8 cellular contexts compared by ENCODE assay signal in genomic region chr7:115910541-115911164, GRCh38.
DNase-seq lines count a peak whose midpoint lies in the region; ATAC-seq and TF ChIP-seq lines count a peak whose summit lies in the region.

No MANE protein-coding gene starts in this region.

- H3K36me3 ChIP-seq in OCI-LY3 (replicated peaks; ENCODE audit: low read depth, low read length) (no peaks in the 10 kb centered on the region), prostate gland (no peaks in the 10 kb centered on the region)

- 2% methylated on average over 5 of the region's 5 CpGs for WGBS in prostate gland

- no peaks in the 10 kb centered on the region for H4K20me1 ChIP-seq in OCI-LY3 (ENCODE audit: insufficient read depth, low read length)

- ATAC-seq in HG03558 (IDR thresholded peaks at IDR 0.05; ENCODE audit: extremely low read depth, unreplicated experiment) (peak; percentile 75), HG03097 (IDR thresholded peaks at IDR 0.05; ENCODE audit: low FRiP score, unreplicated experiment) (no peak), GM19452 (IDR thresholded peaks at IDR 0.05; ENCODE audit: unreplicated experiment) (no peak)

- H3K9me3 ChIP-seq in OCI-LY3 (ENCODE audit: insufficient read depth, low read length), result no peaks in the 10 kb centered on the region
- no peaks in the 10 kb centered on the region for H3K9me3 ChIP-seq in prostate gland

- H3K27me3 ChIP-seq in OCI-LY3 (ENCODE audit: low read depth, low read length), result no peaks in the 10 kb centered on the region
- H3K27me3 ChIP-seq in prostate gland (replicated peaks; ENCODE audit: insufficient read depth), result no peaks in the 10 kb centered on the region

- in situ Hi-C loops in ACHN (cut with HindIII; ENCODE audit: low pct_ligation_motif_present, low pct_unique_long_range_greater_than_20kb, low sequenced_read_pairs), result no loop called here

- H3K27ac ChIP-seq in OCI-LY3 (ENCODE audit: low read length) (no peak overlapping the region), prostate gland (no peak overlapping the region)

- DNase-seq in ACHN (peak; percentile 72), epithelial cell of proximal tubule (ENCODE audit: low read depth) (peak; percentile 25), prostate gland (ENCODE audit: low spot score) (no peak)

- intact Hi-C loops in prostate gland (cut with DNase I), result no loop called here

- H3K4me3 ChIP-seq in OCI-LY3 (ENCODE audit: low read length) (no peak overlapping the region), epithelial cell of proximal tubule (ENCODE audit: low read depth, low read length) (no peak overlapping the region), prostate gland (no peak overlapping the region)

- peak; percentile 30; the same call in 1 of the 2 replicates for TF ChIP-seq CTCF in GM12874 (IDR thresholded peaks at IDR 0.05; ENCODE audit: insufficient read depth, low read depth, low read length)
- peak; percentile 82 for TF ChIP-seq CTCF in OCI-LY3 (IDR thresholded peaks at IDR 0.05; ENCODE audit: low read depth, low read length)
- peak; percentile 68 for TF ChIP-seq CTCF in epithelial cell of proximal tubule (conservative IDR thresholded peaks at IDR 0.05; ENCODE audit: low read depth, low read length)
- TF ChIP-seq CTCF in prostate gland (IDR thresholded peaks at IDR 0.05), result peak in 3 of 4 experiments; percentile 36 to 53 (median 53)

- no peak for TF ChIP-seq POLR2A in prostate gland (IDR thresholded peaks at IDR 0.05)

- peak overlapping the region; percentile 30; the same call in 1 of the 2 replicates for H3K4me2 ChIP-seq in OCI-LY3 (ENCODE audit: low read length)

- no peak overlapping the region for H2AFZ ChIP-seq in OCI-LY3 (ENCODE audit: low read depth, low read length)

- H3K4me1 ChIP-seq in OCI-LY3 (ENCODE audit: low read length), result peaks cover 13% of the 10 kb centered on the region
- no peaks in the 10 kb centered on the region for H3K4me1 ChIP-seq in prostate gland (replicated peaks)

- H3K79me2 ChIP-seq in OCI-LY3 (ENCODE audit: low read length), result no peaks in the 10 kb centered on the region

- no peak overlapping the region for H3K9ac ChIP-seq in OCI-LY3 (ENCODE audit: low read length)

Comparison
In these comparisons a context has a peak if more than half of its experiments do, and no peak if none do; other contexts are left out.
1. CTCF ChIP-seq: peak in every context shown above with its lines; median percentile 82 in OCI-LY3; 68 in epithelial cell of proximal tubule; 53 in prostate gland; 30 in GM12874.